In the genomic region with DNA sequence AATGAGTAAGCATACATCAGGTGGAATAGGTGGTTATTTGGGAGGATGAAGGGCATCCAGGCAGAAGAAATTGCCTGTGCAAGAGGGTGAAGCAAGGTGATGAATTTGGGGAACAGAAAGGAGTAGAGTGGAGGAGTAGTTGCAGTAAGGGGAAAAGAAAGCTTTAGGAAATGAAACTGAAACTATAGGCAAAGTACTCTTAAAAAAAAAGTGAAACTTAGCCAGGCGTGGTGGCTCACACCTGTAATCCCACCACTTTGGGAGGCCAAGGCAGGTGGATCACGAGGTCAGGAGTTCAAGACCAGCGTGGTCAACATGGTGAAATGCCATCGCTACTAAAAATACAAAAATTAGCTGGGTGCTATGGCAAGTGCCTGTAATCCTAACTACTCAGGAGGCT, we compare ENCODE assay signal across 1 cellular context.
TF ChIP-seq lines count a peak whose summit lies in the region.

No MANE protein-coding gene starts in this region.

TF ChIP-seq in GM12878, 131 proteins besides CTCF, POLR2A, EP300 and RAD21 (continued from another document):
- no peak for TF ChIP-seq BHLHE40 (IDR thresholded peaks at IDR 0.05; ENCODE audit: borderline replicate concordance in 1 of 2, low read depth in 2 of 2, low read length in 1 of 2)
- TF ChIP-seq, protein P1, sequence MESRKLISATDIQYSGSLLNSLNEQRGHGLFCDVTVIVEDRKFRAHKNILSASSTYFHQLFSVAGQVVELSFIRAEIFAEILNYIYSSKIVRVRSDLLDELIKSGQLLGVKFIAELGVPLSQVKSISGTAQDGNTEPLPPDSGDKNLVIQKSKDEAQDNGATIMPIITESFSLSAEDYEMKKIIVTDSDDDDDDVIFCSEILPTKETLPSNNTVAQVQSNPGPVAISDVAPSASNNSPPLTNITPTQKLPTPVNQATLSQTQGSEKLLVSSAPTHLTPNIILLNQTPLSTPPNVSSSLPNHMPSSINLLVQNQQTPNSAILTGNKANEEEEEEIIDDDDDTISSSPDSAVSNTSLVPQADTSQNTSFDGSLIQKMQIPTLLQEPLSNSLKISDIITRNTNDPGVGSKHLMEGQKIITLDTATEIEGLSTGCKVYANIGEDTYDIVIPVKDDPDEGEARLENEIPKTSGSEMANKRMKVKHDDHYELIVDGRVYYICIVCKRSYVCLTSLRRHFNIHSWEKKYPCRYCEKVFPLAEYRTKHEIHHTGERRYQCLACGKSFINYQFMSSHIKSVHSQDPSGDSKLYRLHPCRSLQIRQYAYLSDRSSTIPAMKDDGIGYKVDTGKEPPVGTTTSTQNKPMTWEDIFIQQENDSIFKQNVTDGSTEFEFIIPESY (IDR thresholded peaks at IDR 0.05), result no peak
- no peak for TF ChIP-seq PAX8 (IDR thresholded peaks at IDR 0.05)
- no peak for TF ChIP-seq CEBPB (IDR thresholded peaks at IDR 0.05; ENCODE audit: borderline replicate concordance in 1 of 2, low read depth in 2 of 2, low read length in 2 of 2)
- TF ChIP-seq YBX1 (IDR thresholded peaks at IDR 0.05), result no peak
- no peak for TF ChIP-seq SRF (IDR thresholded peaks at IDR 0.05; ENCODE audit: low read depth in 2 of 2, low read length in 2 of 2)
- TF ChIP-seq NBN (IDR thresholded peaks at IDR 0.05), result 0 out of 2 replicates have a peak, but pooled peaks have one; percentile 14
- TF ChIP-seq LARP7 (IDR thresholded peaks at IDR 0.05), result no peak
- TF ChIP-seq NFXL1 (IDR thresholded peaks at IDR 0.05; ENCODE audit: borderline replicate concordance), result no peak
- peak; percentile 24; the same call in 1 of the 2 replicates for TF ChIP-seq CBX5 (IDR thresholded peaks at IDR 0.05; ENCODE audit: low read depth)
- no peak for TF ChIP-seq DPF2 (IDR thresholded peaks at IDR 0.05)
- TF ChIP-seq, protein P2, sequence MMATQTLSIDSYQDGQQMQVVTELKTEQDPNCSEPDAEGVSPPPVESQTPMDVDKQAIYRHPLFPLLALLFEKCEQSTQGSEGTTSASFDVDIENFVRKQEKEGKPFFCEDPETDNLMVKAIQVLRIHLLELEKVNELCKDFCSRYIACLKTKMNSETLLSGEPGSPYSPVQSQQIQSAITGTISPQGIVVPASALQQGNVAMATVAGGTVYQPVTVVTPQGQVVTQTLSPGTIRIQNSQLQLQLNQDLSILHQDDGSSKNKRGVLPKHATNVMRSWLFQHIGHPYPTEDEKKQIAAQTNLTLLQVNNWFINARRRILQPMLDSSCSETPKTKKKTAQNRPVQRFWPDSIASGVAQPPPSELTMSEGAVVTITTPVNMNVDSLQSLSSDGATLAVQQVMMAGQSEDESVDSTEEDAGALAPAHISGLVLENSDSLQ (IDR thresholded peaks at IDR 0.05), result no peak
- TF ChIP-seq EED (IDR thresholded peaks at IDR 0.05; ENCODE audit: low read depth), result peak; percentile 34; the same call in 1 of the 2 replicates
- TF ChIP-seq SP1 (IDR thresholded peaks at IDR 0.05; ENCODE audit: low read depth, low read length), result no peak
- TF ChIP-seq MYC (IDR thresholded peaks at IDR 0.05; ENCODE audit: insufficient read depth, insufficient read length, insufficient replicate concordance, low read length, severe bottlenecking), result no peak
- no peak for TF ChIP-seq ZNF274 (IDR thresholded peaks at IDR 0.05; ENCODE audit: insufficient read depth, insufficient read length)
- no peak for TF ChIP-seq YY1 (IDR thresholded peaks at IDR 0.05; ENCODE audit: low read depth, low read length)
- TF ChIP-seq IKZF2 (IDR thresholded peaks at IDR 0.05), result peak; percentile 22 to 37; a peak in 2 of 4 replicates
- TF ChIP-seq, protein P3, sequence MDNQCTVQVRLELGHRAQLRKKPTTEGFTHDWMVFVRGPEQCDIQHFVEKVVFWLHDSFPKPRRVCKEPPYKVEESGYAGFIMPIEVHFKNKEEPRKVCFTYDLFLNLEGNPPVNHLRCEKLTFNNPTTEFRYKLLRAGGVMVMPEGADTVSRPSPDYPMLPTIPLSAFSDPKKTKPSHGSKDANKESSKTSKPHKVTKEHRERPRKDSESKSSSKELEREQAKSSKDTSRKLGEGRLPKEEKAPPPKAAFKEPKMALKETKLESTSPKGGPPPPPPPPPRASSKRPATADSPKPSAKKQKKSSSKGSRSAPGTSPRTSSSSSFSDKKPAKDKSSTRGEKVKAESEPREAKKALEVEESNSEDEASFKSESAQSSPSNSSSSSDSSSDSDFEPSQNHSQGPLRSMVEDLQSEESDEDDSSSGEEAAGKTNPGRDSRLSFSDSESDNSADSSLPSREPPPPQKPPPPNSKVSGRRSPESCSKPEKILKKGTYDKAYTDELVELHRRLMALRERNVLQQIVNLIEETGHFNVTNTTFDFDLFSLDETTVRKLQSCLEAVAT (IDR thresholded peaks at IDR 0.05), result no peak
- TF ChIP-seq, protein P4, sequence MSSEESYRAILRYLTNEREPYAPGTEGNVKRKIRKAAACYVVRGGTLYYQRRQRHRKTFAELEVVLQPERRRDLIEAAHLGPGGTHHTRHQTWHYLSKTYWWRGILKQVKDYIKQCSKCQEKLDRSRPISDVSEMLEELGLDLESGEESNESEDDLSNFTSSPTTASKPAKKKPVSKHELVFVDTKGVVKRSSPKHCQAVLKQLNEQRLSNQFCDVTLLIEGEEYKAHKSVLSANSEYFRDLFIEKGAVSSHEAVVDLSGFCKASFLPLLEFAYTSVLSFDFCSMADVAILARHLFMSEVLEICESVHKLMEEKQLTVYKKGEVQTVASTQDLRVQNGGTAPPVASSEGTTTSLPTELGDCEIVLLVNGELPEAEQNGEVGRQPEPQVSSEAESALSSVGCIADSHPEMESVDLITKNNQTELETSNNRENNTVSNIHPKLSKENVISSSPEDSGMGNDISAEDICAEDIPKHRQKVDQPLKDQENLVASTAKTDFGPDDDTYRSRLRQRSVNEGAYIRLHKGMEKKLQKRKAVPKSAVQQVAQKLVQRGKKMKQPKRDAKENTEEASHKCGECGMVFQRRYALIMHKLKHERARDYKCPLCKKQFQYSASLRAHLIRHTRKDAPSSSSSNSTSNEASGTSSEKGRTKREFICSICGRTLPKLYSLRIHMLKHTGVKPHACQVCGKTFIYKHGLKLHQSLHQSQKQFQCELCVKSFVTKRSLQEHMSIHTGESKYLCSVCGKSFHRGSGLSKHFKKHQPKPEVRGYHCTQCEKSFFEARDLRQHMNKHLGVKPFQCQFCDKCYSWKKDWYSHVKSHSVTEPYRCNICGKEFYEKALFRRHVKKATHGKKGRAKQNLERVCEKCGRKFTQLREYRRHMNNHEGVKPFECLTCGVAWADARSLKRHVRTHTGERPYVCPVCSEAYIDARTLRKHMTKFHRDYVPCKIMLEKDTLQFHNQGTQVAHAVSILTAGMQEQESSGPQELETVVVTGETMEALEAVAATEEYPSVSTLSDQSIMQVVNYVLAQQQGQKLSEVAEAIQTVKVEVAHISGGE (CRISPR knock-in tag; IDR thresholded peaks at IDR 0.05), result no peak
- TF ChIP-seq IRF4 (IDR thresholded peaks at IDR 0.05; ENCODE audit: low read depth, low read length), result 0 out of 2 replicates have a peak, but pooled peaks have one; percentile 9
- TF ChIP-seq, protein P5, sequence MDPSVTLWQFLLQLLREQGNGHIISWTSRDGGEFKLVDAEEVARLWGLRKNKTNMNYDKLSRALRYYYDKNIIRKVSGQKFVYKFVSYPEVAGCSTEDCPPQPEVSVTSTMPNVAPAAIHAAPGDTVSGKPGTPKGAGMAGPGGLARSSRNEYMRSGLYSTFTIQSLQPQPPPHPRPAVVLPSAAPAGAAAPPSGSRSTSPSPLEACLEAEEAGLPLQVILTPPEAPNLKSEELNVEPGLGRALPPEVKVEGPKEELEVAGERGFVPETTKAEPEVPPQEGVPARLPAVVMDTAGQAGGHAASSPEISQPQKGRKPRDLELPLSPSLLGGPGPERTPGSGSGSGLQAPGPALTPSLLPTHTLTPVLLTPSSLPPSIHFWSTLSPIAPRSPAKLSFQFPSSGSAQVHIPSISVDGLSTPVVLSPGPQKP (IDR thresholded peaks at IDR 0.05; ENCODE audit: low read depth, low read length), result no peak
- no peak for TF ChIP-seq ESRRA (IDR thresholded peaks at IDR 0.05; ENCODE audit: low read length)
- no peak for TF ChIP-seq CBFB (IDR thresholded peaks at IDR 0.05; ENCODE audit: low read depth)
- TF ChIP-seq, protein P6, sequence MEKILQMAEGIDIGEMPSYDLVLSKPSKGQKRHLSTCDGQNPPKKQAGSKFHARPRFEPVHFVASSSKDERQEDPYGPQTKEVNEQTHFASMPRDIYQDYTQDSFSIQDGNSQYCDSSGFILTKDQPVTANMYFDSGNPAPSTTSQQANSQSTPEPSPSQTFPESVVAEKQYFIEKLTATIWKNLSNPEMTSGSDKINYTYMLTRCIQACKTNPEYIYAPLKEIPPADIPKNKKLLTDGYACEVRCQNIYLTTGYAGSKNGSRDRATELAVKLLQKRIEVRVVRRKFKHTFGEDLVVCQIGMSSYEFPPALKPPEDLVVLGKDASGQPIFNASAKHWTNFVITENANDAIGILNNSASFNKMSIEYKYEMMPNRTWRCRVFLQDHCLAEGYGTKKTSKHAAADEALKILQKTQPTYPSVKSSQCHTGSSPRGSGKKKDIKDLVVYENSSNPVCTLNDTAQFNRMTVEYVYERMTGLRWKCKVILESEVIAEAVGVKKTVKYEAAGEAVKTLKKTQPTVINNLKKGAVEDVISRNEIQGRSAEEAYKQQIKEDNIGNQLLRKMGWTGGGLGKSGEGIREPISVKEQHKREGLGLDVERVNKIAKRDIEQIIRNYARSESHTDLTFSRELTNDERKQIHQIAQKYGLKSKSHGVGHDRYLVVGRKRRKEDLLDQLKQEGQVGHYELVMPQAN (conservative IDR thresholded peaks at IDR 0.05), result no peak
- no peak for TF ChIP-seq PAX5 (IDR thresholded peaks at IDR 0.05; ENCODE audit: borderline replicate concordance, low read depth, low read length)
- no peak for TF ChIP-seq RFX5 (IDR thresholded peaks at IDR 0.05; ENCODE audit: low read depth, low read length)
- TF ChIP-seq ZNF622 (IDR thresholded peaks at IDR 0.05), result no peak
- TF ChIP-seq ETV6 (conservative IDR thresholded peaks at IDR 0.05 in 1 of 2, IDR thresholded peaks at IDR 0.05 in 1 of 2; ENCODE audit: borderline replicate concordance in 1 of 2, low read depth in 1 of 2), result peak in 1 of 2 experiments; percentile 44; a peak in 1 of 4 replicates
- TF ChIP-seq, protein P7, sequence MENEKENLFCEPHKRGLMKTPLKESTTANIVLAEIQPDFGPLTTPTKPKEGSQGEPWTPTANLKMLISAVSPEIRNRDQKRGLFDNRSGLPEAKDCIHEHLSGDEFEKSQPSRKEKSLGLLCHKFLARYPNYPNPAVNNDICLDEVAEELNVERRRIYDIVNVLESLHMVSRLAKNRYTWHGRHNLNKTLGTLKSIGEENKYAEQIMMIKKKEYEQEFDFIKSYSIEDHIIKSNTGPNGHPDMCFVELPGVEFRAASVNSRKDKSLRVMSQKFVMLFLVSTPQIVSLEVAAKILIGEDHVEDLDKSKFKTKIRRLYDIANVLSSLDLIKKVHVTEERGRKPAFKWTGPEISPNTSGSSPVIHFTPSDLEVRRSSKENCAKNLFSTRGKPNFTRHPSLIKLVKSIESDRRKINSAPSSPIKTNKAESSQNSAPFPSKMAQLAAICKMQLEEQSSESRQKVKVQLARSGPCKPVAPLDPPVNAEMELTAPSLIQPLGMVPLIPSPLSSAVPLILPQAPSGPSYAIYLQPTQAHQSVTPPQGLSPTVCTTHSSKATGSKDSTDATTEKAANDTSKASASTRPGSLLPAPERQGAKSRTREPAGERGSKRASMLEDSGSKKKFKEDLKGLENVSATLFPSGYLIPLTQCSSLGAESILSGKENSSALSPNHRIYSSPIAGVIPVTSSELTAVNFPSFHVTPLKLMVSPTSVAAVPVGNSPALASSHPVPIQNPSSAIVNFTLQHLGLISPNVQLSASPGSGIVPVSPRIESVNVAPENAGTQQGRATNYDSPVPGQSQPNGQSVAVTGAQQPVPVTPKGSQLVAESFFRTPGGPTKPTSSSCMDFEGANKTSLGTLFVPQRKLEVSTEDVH (IDR thresholded peaks at IDR 0.05; ENCODE audit: low read depth, partially characterized antibody), result no peak
- TF ChIP-seq TCF12 (IDR thresholded peaks at IDR 0.05; ENCODE audit: low read depth, low read length), result no peak
- TF ChIP-seq SPI1 (IDR thresholded peaks at IDR 0.05; ENCODE audit: borderline replicate concordance, insufficient read depth, low read depth, low read length), result peak; percentile 24; the same call in 1 of the 2 replicates
- TF ChIP-seq, protein P8, sequence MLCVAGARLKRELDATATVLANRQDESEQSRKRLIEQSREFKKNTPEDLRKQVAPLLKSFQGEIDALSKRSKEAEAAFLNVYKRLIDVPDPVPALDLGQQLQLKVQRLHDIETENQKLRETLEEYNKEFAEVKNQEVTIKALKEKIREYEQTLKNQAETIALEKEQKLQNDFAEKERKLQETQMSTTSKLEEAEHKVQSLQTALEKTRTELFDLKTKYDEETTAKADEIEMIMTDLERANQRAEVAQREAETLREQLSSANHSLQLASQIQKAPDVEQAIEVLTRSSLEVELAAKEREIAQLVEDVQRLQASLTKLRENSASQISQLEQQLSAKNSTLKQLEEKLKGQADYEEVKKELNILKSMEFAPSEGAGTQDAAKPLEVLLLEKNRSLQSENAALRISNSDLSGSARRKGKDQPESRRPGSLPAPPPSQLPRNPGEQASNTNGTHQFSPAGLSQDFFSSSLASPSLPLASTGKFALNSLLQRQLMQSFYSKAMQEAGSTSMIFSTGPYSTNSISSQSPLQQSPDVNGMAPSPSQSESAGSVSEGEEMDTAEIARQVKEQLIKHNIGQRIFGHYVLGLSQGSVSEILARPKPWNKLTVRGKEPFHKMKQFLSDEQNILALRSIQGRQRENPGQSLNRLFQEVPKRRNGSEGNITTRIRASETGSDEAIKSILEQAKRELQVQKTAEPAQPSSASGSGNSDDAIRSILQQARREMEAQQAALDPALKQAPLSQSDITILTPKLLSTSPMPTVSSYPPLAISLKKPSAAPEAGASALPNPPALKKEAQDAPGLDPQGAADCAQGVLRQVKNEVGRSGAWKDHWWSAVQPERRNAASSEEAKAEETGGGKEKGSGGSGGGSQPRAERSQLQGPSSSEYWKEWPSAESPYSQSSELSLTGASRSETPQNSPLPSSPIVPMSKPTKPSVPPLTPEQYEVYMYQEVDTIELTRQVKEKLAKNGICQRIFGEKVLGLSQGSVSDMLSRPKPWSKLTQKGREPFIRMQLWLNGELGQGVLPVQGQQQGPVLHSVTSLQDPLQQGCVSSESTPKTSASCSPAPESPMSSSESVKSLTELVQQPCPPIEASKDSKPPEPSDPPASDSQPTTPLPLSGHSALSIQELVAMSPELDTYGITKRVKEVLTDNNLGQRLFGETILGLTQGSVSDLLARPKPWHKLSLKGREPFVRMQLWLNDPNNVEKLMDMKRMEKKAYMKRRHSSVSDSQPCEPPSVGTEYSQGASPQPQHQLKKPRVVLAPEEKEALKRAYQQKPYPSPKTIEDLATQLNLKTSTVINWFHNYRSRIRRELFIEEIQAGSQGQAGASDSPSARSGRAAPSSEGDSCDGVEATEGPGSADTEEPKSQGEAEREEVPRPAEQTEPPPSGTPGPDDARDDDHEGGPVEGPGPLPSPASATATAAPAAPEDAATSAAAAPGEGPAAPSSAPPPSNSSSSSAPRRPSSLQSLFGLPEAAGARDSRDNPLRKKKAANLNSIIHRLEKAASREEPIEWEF (IDR thresholded peaks at IDR 0.05; ENCODE audit: insufficient replicate concordance, low read depth, low read length), result no peak
- TF ChIP-seq EGR1 (IDR thresholded peaks at IDR 0.05; ENCODE audit: borderline replicate concordance in 1 of 2, low read depth in 2 of 2, low read length in 2 of 2), result no peak
- TF ChIP-seq BCL11A (IDR thresholded peaks at IDR 0.05; ENCODE audit: low read depth, low read length), result no peak
